Comparison of ENCODE assay signal across 8 cellular contexts in genomic region chr5:50711280-50711679, GRCh38. TPM values are rescaled to one million over a fixed set of nuclear protein-coding genes. Genes with fewer than 3 reads are reported as not detected.
DNase-seq lines count a peak whose midpoint lies in the region; ATAC-seq, FAIRE-seq and TF ChIP-seq lines count a peak whose summit lies in the region.

No MANE protein-coding gene starts in this region.

- in situ Hi-C loops in GM12878 (cut with MboI): no loop called here

- CTCF ChIA-PET in GM12878 (lab: Yijun Ruan, JAX): interaction anchor here (0.8 to 1.2 kb wide), 4 partner anchors 11 to 35 kb away, joined by 3 read pairs; no protein-coding TSS in a partner anchor
- CTCF ChIA-PET in naive thymus-derived CD4-positive, alpha-beta T cell (lab: Charles Lee): interaction anchor here (1.2 kb wide), 1 partner anchor 37 kb away, joined by 3 read pairs; no protein-coding TSS in a partner anchor

- H3K79me2 ChIP-seq in GM12878 (ENCODE audit: control insufficient read depth, insufficient read depth, low read length): peaks cover 68% of the 10 kb centered on the region

- peak overlapping the region; percentile 67 for H3K4me3 ChIP-seq in CD4-positive, CD25-positive, alpha-beta regulatory T cell (ENCODE audit: low read depth, low read length)
- H3K4me3 ChIP-seq in GM12878 (peak overlapping the region; percentile 37), uterus (no peak overlapping the region)
- H3K4me3 ChIP-seq in naive thymus-derived CD4-positive, alpha-beta T cell (ENCODE audit: low read length): peak overlapping the region; percentile 31

- FAIRE-seq in GM12878 (lab: Jason Lieb, UNC): peak; percentile 99

- H4K20me1 ChIP-seq in GM12878 (ENCODE audit: control insufficient read depth, insufficient read depth): no peaks in the 10 kb centered on the region

- no peaks in the 10 kb centered on the region for H3K9me3 ChIP-seq in CD4-positive, CD25-positive, alpha-beta regulatory T cell (ENCODE audit: control insufficient read depth in 2 of 2, low read length in 2 of 2)
- H3K9me3 ChIP-seq in GM12878 (replicated peaks; ENCODE audit: control insufficient read depth, insufficient read depth, low read length): no peaks in the 10 kb centered on the region
- H3K9me3 ChIP-seq in naive thymus-derived CD4-positive, alpha-beta T cell (ENCODE audit: control insufficient read depth in 2 of 3, low read length in 3 of 3): no peaks in the 10 kb centered on the region
- H3K9me3 ChIP-seq in uterus: no peaks in the 10 kb centered on the region

- TF ChIP-seq CTCF in GM12878 (IDR thresholded peaks at IDR 0.05 in 2 of 3, conservative IDR thresholded peaks at IDR 0.05 in 1 of 3; ENCODE audit: control insufficient read depth in 2 of 3, extremely low read depth in 1 of 3, insufficient read depth in 1 of 3, low read depth in 3 of 3, low read length in 3 of 3): no peak
- TF ChIP-seq CTCF in uterus (IDR thresholded peaks at IDR 0.05): no peak

- TF ChIP-seq EP300 in GM12878 (IDR thresholded peaks at IDR 0.05; ENCODE audit: borderline replicate concordance in 1 of 2, control insufficient read depth in 1 of 2, low read depth in 2 of 2, low read length in 2 of 2): no peak; a peak in 1 of 4 replicates

- H3K4me3 Mint-ChIP-seq in CD4-positive, CD25-positive, alpha-beta regulatory T cell: peak overlapping the region; percentile 62 to 85 (median 75)
- peak overlapping the region; percentile 78 to 89 (median 85) for H3K4me3 Mint-ChIP-seq in naive thymus-derived CD4-positive, alpha-beta T cell

- TF ChIP-seq RAD21 in GM12878 (IDR thresholded peaks at IDR 0.05; ENCODE audit: insufficient read depth, low read depth, low read length): no peak

- peak overlapping the region; percentile 69 for H3K9ac ChIP-seq in GM12878 (ENCODE audit: control insufficient read depth, insufficient read depth, low read length)

- RAD21 ChIA-PET in GM12878 (lab: Charles Lee; ENCODE audit: unreplicated experiment): interaction anchor here (0.8 to 1.9 kb wide), 8 partner anchors 10 to 210 kb away, joined by 3 to 11 read pairs (median 4); no protein-coding TSS in a partner anchor

- DNase-seq in CD4-positive, CD25-positive, alpha-beta regulatory T cell: peak; percentile 31 to 87 (median 63)
- DNase-seq in GM12878 (ENCODE audit: low read depth, low spot score) (peak; percentile 87), NCI-H1417 treated with DMSO at 0.1 percent for 48 hours (lab: John Stamatoyannopoulos, UW) (no peak), uterus (no peak)
- peak in 8 of 9 donors; percentile 48 to 82 (median 74) for DNase-seq in naive thymus-derived CD4-positive, alpha-beta T cell

- POLR2A ChIA-PET in GM12878 (lab: Charles Lee): interaction anchor here (1.0 to 1.2 kb wide), 3 partner anchors 9 to 57 kb away, joined by 3 to 6 read pairs (median 3); no protein-coding TSS in a partner anchor
- POLR2A ChIA-PET in naive thymus-derived CD4-positive, alpha-beta T cell (lab: Charles Lee): interaction anchor here (0.7 to 1.6 kb wide), 6 partner anchors 15 to 271 kb away, joined by 3 to 6 read pairs (median 3); partner anchors contain the start of gene EMB

- WGBS in GM12878 (ENCODE audit: insufficient coverage, insufficient replicate concordance, low lambda C conversion rate, missing lambda C conversion rate): 0% methylated on average over 2 of the region's 2 CpGs

- H3K27ac Mint-ChIP-seq in CD4-positive, CD25-positive, alpha-beta regulatory T cell: peak overlapping the region; percentile 88 to 98 (median 91)
- peak overlapping the region; percentile 82 to 98 (median 94) for H3K27ac Mint-ChIP-seq in naive thymus-derived CD4-positive, alpha-beta T cell

- peak overlapping the region; percentile 77 for H3K27ac ChIP-seq in CD4-positive, CD25-positive, alpha-beta regulatory T cell (ENCODE audit: insufficient read depth, low read length, poor library complexity, severe bottlenecking)
- H3K27ac ChIP-seq in GM12878 (ENCODE audit: control insufficient read depth, insufficient read depth): peak overlapping the region; percentile 70
- peak overlapping the region; percentile 76 for H3K27ac ChIP-seq in naive thymus-derived CD4-positive, alpha-beta T cell (ENCODE audit: low read depth, low read length)
- H3K27ac ChIP-seq in uterus: no peak overlapping the region

- H3K9me3 Mint-ChIP-seq in CD4-positive, CD25-positive, alpha-beta regulatory T cell: no peaks in the 10 kb centered on the region
- no peaks in the 10 kb centered on the region for H3K9me3 Mint-ChIP-seq in naive thymus-derived CD4-positive, alpha-beta T cell

- peaks cover 36% of the 10 kb centered on the region for H3K4me1 ChIP-seq in CD4-positive, CD25-positive, alpha-beta regulatory T cell (ENCODE audit: control insufficient read depth, insufficient read depth, low read length, poor library complexity, severe bottlenecking)
- H3K4me1 ChIP-seq in GM12878 (ENCODE audit: control insufficient read depth, insufficient read depth, low read length) (peaks cover 20% of the 10 kb centered on the region), uterus (no peaks in the 10 kb centered on the region)
- H3K4me1 ChIP-seq in naive thymus-derived CD4-positive, alpha-beta T cell (ENCODE audit: control insufficient read depth in 2 of 2, insufficient read depth in 2 of 2, low read length in 2 of 2): peaks cover 40 to 72% of the 10 kb centered on the region in 2 donors

- H3K27me3 Mint-ChIP-seq in CD4-positive, CD25-positive, alpha-beta regulatory T cell: no peaks in the 10 kb centered on the region
- no peaks in the 10 kb centered on the region for H3K27me3 Mint-ChIP-seq in naive thymus-derived CD4-positive, alpha-beta T cell

- H3K4me2 ChIP-seq in GM12878 (ENCODE audit: control insufficient read depth, insufficient read depth): peak overlapping the region; percentile 70

- TF ChIP-seq POLR2A in GM12878 (IDR thresholded peaks at IDR 0.05; ENCODE audit: low read depth, low read length) (no peak), uterus (IDR thresholded peaks at IDR 0.05) (no peak)

- peaks cover 4% of the 10 kb centered on the region for H3K36me3 Mint-ChIP-seq in CD4-positive, CD25-positive, alpha-beta regulatory T cell
- peaks cover 0 to 19% (median 5%) of the 10 kb centered on the region in 5 donors for H3K36me3 Mint-ChIP-seq in naive thymus-derived CD4-positive, alpha-beta T cell

- H2AFZ ChIP-seq in GM12878 (ENCODE audit: control insufficient read depth, low read depth, low read length): peak overlapping the region; percentile 29

- SMC1A ChIA-PET in GM12878 (lab: Charles Lee; ENCODE audit: uncharacterized antibody, unreplicated experiment): interaction anchor here (0.9 to 2.3 kb wide), 12 partner anchors 8 to 48 kb away, joined by 3 to 14 read pairs (median 4); no protein-coding TSS in a partner anchor

- intact Hi-C loops in GM12878 (cut with micrococcal nuclease; ENCODE audit: unreplicated experiment) (loop anchor here (1.0 to 5.0 kb wide), 2 partner anchors 36 to 44 kb away; no protein-coding TSS in a partner anchor), uterus (cut with DNase I; ENCODE audit: low total_unique reads) (no loop called here)
- intact Hi-C loops in naive thymus-derived CD4-positive, alpha-beta T cell (cut with micrococcal nuclease): loop anchor here (1.0 kb wide), 4 partner anchors 33 to 271 kb away; no protein-coding TSS in a partner anchor

- ATAC-seq in CD4-positive, CD25-positive, alpha-beta regulatory T cell (ENCODE audit: low read depth in 2 of 2): peak; percentile 90 to 91
- ATAC-seq in GM19324 (IDR thresholded peaks at IDR 0.05; ENCODE audit: low FRiP score, unreplicated experiment): peak; percentile 96
- ATAC-seq in HG03342 (IDR thresholded peaks at IDR 0.05; ENCODE audit: unreplicated experiment): peak; percentile 96
- ATAC-seq in SK-N-SH treated with all-trans-retinoic acid at 6 μM for 48 hours: peak; percentile 92
- peak; percentile 95 for ATAC-seq in GM12878
- peak; percentile 94 for ATAC-seq in naive thymus-derived CD4-positive, alpha-beta T cell

- H3K4me1 Mint-ChIP-seq in CD4-positive, CD25-positive, alpha-beta regulatory T cell: peaks cover 50 to 80% (median 55%) of the 10 kb centered on the region in 4 donors
- peaks cover 57 to 96% (median 87%) of the 10 kb centered on the region in 7 donors for H3K4me1 Mint-ChIP-seq in naive thymus-derived CD4-positive, alpha-beta T cell

- BruUV-seq in GM12878 (replicated peaks; lab: Mats Ljungman, UMichigan): no TSS peak

- H3K36me3 ChIP-seq in CD4-positive, CD25-positive, alpha-beta regulatory T cell (ENCODE audit: control insufficient read depth, insufficient read depth, low read length): no peaks in the 10 kb centered on the region
- H3K36me3 ChIP-seq in GM12878 (ENCODE audit: control insufficient read depth in 2 of 2, insufficient read depth in 2 of 2, low read length in 1 of 2): no peaks in the 10 kb centered on the region; a peak in 1 of 4 replicates
- H3K36me3 ChIP-seq in naive thymus-derived CD4-positive, alpha-beta T cell (ENCODE audit: control insufficient read depth in 2 of 3, insufficient read depth in 3 of 3, low read length in 3 of 3): no peaks in the 10 kb centered on the region
- H3K36me3 ChIP-seq in uterus: no peaks in the 10 kb centered on the region

- no peaks in the 10 kb centered on the region for H3K27me3 ChIP-seq in CD4-positive, CD25-positive, alpha-beta regulatory T cell (ENCODE audit: control insufficient read depth, insufficient read depth, low read length)
- H3K27me3 ChIP-seq in GM12878 (replicated peaks in 1 of 2; ENCODE audit: control insufficient read depth in 2 of 2, insufficient read depth in 2 of 2, low read length in 1 of 2): no peaks in the 10 kb centered on the region
- no peaks in the 10 kb centered on the region for H3K27me3 ChIP-seq in naive thymus-derived CD4-positive, alpha-beta T cell (ENCODE audit: control insufficient read depth in 2 of 2, insufficient read depth in 2 of 2, low read length in 2 of 2)
- no peaks in the 10 kb centered on the region for H3K27me3 ChIP-seq in uterus

RNA-seq across cellular contexts. Expression of gene PARP8, which starts 44.8 kb away (rescaled TPM):
- total RNA-seq in CD4-positive, CD25-positive, alpha-beta regulatory T cell: 217 TPM
- polyA plus RNA-seq in CD4-positive, CD25-positive, alpha-beta regulatory T cell: 10 to 100 TPM; 45.0 to 62.5 (median 53.1) TPM
- total RNA-seq in GM12878 (2013; cell fraction: nucleolus; rRNA removed): 266 and 283 TPM in 2 replicates
- total RNA-seq in GM12878 (2014; rRNA removed): 18.8 and 28.2 TPM in 2 replicates
- total RNA-seq in GM12878 (2014; rRNA removed; fragmentation: Illumina TruSeq; extraction: Trizol): 33.9 and 37.6 TPM in 2 replicates
- total RNA-seq in GM12878 (2021): 34.5 and 37.0 TPM in 2 replicates
- 16.4 TPM for polyA plus RNA-seq in GM12878 (2011; ENCODE audit: low read depth)
- 65.2 and 92.4 TPM in 2 replicates for polyA plus RNA-seq in GM12878 (2011; rRNA removed)
- 35.4 and 36.7 TPM in 2 replicates for polyA plus RNA-seq in GM12878 (2011; cell fraction: cytosol; rRNA removed)
- 80.6 and 103 TPM in 2 replicates for polyA plus RNA-seq in GM12878 (2011; cell fraction: nucleus; rRNA removed)
- polyA plus RNA-seq in GM12878 (2012): 18.9 and 24.8 TPM in 2 replicates
- 32.3 and 43.8 TPM in 2 replicates for polyA plus RNA-seq in GM12878 (2014; fragmentation: Illumina TruSeq; extraction: Trizol)
- polyA plus RNA-seq in GM12878 (2014; fragmentation: Nextera tagmentation; extraction: Ambion mirVana): 10 to 100 TPM in 1 of 2 experiments, 1 to 10 TPM in 1; 9.1 to 11.9 TPM
- polyA plus RNA-seq in GM12878 (2014; rRNA removed): 21.7 and 23.4 TPM in 2 replicates
- polyA plus RNA-seq in GM12878 (2016; fragmentation: Nextera tagmentation; extraction: Ambion mirVana): 10 to 100 TPM; 16.0 to 19.5 TPM
- polyA minus RNA-seq in GM12878 (2011; rRNA and poly(A)+ RNA removed): 114 and 133 TPM in 2 replicates
- polyA minus RNA-seq in GM12878 (2011; cell fraction: cytosol; rRNA and poly(A)+ RNA removed): 23.8 and 24.2 TPM in 2 replicates
- 185 and 276 TPM in 2 replicates for polyA minus RNA-seq in GM12878 (2011; cell fraction: nucleus; rRNA and poly(A)+ RNA removed)
- total RNA-seq in naive thymus-derived CD4-positive, alpha-beta T cell: 100 to 1,000 TPM in 4 of 5 experiments, 10 to 100 TPM in 1; 88.9 to 188 (median 129) TPM
- 10 to 100 TPM; 45.7 to 50.8 TPM for polyA plus RNA-seq in naive thymus-derived CD4-positive, alpha-beta T cell
- 10 to 100 TPM in 3 of 4 donors, 1 to 10 TPM in 1; 2.3 to 23.8 (median 22.9) TPM for total RNA-seq in uterus

Comparison
In these comparisons a context has a peak if more than half of its experiments do, and no peak if none do; other contexts are left out.
1. DNase-seq: peak in CD4-positive, CD25-positive, alpha-beta regulatory T cell (3 of 3), GM12878 (single experiment) and naive thymus-derived CD4-positive, alpha-beta T cell (8 of 9); none in NCI-H1417 treated with DMSO at 0.1 percent for 48 hours (single experiment) and uterus (0 of 2).
2. H3K27ac ChIP-seq: peak in CD4-positive, CD25-positive, alpha-beta regulatory T cell (single experiment), GM12878 (single experiment) and naive thymus-derived CD4-positive, alpha-beta T cell (single experiment); none in uterus (0 of 2).
3. H3K4me3 ChIP-seq: peak in CD4-positive, CD25-positive, alpha-beta regulatory T cell (single experiment), GM12878 (single experiment) and naive thymus-derived CD4-positive, alpha-beta T cell (single experiment); none in uterus (0 of 2).
4. Peak in every context shown above with its lines, with median percentiles within 50 percentile points of each other: ATAC-seq.